In the genomic region with DNA sequence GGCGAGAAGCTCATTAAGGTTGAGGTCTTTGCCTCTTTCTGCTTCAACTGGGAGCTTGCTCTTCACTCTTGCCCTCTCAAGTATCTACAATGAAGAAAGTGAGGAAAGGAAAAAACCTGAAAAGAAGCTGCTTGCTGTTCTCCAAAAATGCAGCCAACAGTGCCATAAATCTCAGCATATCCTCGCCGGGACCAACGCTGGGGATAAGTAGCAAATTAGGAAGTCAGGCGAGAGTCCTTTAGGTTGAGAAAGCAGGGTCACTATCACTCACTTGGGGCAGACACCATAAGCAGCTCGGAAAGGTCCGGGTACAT, we compare ENCODE assay signal across 1 cellular context.
TF ChIP-seq lines count a peak whose summit lies in the region.

No MANE protein-coding gene starts in this region.

TF ChIP-seq in H1, 55 proteins besides CTCF, POLR2A, EP300 and RAD21:
- TF ChIP-seq, protein P1, sequence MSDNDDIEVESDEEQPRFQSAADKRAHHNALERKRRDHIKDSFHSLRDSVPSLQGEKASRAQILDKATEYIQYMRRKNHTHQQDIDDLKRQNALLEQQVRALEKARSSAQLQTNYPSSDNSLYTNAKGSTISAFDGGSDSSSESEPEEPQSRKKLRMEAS (IDR thresholded peaks at IDR 0.05): no peak
- peak; percentile 87 for TF ChIP-seq SAP30 (IDR thresholded peaks at IDR 0.05; ENCODE audit: insufficient read depth, insufficient replicate concordance, low read length)
- no peak for TF ChIP-seq RFX5 (IDR thresholded peaks at IDR 0.05; ENCODE audit: borderline replicate concordance, low read depth, low read length)
- no peak for TF ChIP-seq EGR1 (IDR thresholded peaks at IDR 0.05; ENCODE audit: borderline replicate concordance, low read depth, low read length)
- 0 out of 4 replicates have a peak, but pooled peaks of 1 of the 2 experiments have one; percentile 16 for TF ChIP-seq SIN3A (conservative IDR thresholded peaks at IDR 0.05 in 1 of 2, IDR thresholded peaks at IDR 0.05 in 1 of 2; ENCODE audit: low read depth in 1 of 2, low read length in 2 of 2)
